In genomic region chr21:45624356-45624854, GRCh38 we compare ENCODE assay signal across 25 cellular contexts.
"Had no signal": no experiment of that assay in that cellular context is flagged by ENCODE, and none has a peak within 500 bp of the region (broad histone marks: within the 10 kb centered on the region; RNA-seq: fewer than 3 reads in every experiment).

No MANE protein-coding gene starts in this region.

- H3K4me1 ChIP-seq: heart right ventricle, sigmoid colon, testis had no signal

- H3K4me3 ChIP-seq: heart right ventricle, mucosa of descending colon, sigmoid colon, smooth muscle cell, testis had no signal

- H3K9me3 Mint-ChIP-seq: memory B cell, T-cell had no signal

- H3K27ac Mint-ChIP-seq: brain; dendritic cell treated with granulocyte-macrophage colony-stimulating factor and Interleukin-4, amounts not matched to agents 40 ng/mL and 50 ng/mL, for 4 days; memory B cell; nephron progenitor cell; T-cell had no signal

- H3K27me3 ChIP-seq: testis had no signal

- H3K9me3 ChIP-seq: mucosa of descending colon, sigmoid colon, testis had no signal

- ATAC-seq: activated T-cell treated with anti-CD3 and anti-CD28 coated beads, Interleukin-2, amount 50 U/mL, for 4 hours; heart right ventricle; left colon; mucosa of descending colon; SK-N-SH treated with all-trans-retinoic acid at 6 μM for 48 hours; T-cell had no signal

- DNase-seq: activated CD4-positive, alpha-beta T cell treated with anti-CD3 and anti-CD28 coated beads for 1 hour; activated CD4-positive, alpha-beta T cell treated with anti-CD3 and anti-CD28 coated beads, Interleukin-2, amount 50 U/mL, for 4 hours; activated gamma-delta T cell; activated naive CD4-positive, alpha-beta T cell treated with anti-CD3 and anti-CD28 coated beads, Interleukin-2, amount 50 U/mL, for 16 hours; activated T-cell treated with anti-CD3 and anti-CD28 coated beads, Interleukin-2, amount 50 U/mL, for 4 hours; effector CD4-positive, alpha-beta T cell; erythroblast; foreskin fibroblast; heart right ventricle; left colon; mucosa of descending colon; nephron progenitor cell; occipital lobe; posterior cingulate gyrus; sigmoid colon; stimulated activated CD4-positive, alpha-beta T cell treated with anti-CD3 and anti-CD28 coated beads, Interleukin-2, amount 100 ng/mL, for 48 hours; stimulated activated naive CD4-positive, alpha-beta T cell; T-cell; testis; trophoblast cell had no signal

- H3K27ac ChIP-seq: heart right ventricle, sigmoid colon, testis had no signal

- H3K4me2 ChIP-seq: smooth muscle cell had no signal

- H3K36me3 Mint-ChIP-seq: brain, memory B cell, T-cell had no signal

- H3K36me3 ChIP-seq: heart right ventricle, sigmoid colon had no signal

- H3K27me3 Mint-ChIP-seq: T-cell had no signal

- H3K4me3 Mint-ChIP-seq: activated T-cell treated with anti-CD3 and anti-CD28 coated beads, Interleukin-2, amount 50 U/mL, for 4 hours; brain; dendritic cell treated with granulocyte-macrophage colony-stimulating factor and Interleukin-4, amounts not matched to agents 40 ng/mL and 50 ng/mL, for 4 days; memory B cell; nephron progenitor cell; T-cell had no signal
